Comparison of ENCODE assay signal across 14 cellular contexts in genomic region chr2:56040834-56041233, GRCh38.
DNase-seq lines count a peak whose midpoint lies in the region; ATAC-seq, FAIRE-seq and TF ChIP-seq lines count a peak whose summit lies in the region.
"Had no signal": no experiment of that assay in that cellular context is flagged by ENCODE, and none has a peak within 500 bp of the region (broad histone marks: within the 10 kb centered on the region; RNA-seq: fewer than 3 reads in every experiment).

No MANE protein-coding gene starts in this region.

- H3K9me3 ChIP-seq in body of pancreas = no peaks in the 10 kb centered on the region
- no peaks in the 10 kb centered on the region for H3K9me3 ChIP-seq in pancreas
- H3K9me3 ChIP-seq: Caco-2 had no signal

- DNase-seq in NCI-H2107 treated with DMSO at 0.1 percent for 48 hours (lab: John Stamatoyannopoulos, UW; ENCODE audit: unreplicated experiment) (peak; percentile 36), NCI-H2107 (lab: John Stamatoyannopoulos, UW) (no peak), body of pancreas (no peak), pancreas (no peak), posterior cingulate gyrus (no peak), SHP77 (lab: John Stamatoyannopoulos, UW) (no peak)
- DNase-seq: Caco-2; CD8-positive, alpha-beta memory T cell; H7 had no signal

- H3K4me3 ChIP-seq in body of pancreas (no peak overlapping the region), pancreas (no peak overlapping the region)
- H3K4me3 ChIP-seq: GM23338 had no signal

- no peak for FAIRE-seq in pancreas (lab: Jason Lieb, UNC)

- H3K4me1 ChIP-seq in body of pancreas = peaks cover 60% of the 10 kb centered on the region
- peaks cover 0 to 13% (median 11%) of the 10 kb centered on the region in 3 donors for H3K4me1 ChIP-seq in pancreas
- H3K4me1 ChIP-seq: Caco-2 had no signal

- H3K27ac ChIP-seq in body of pancreas = peak overlapping the region; percentile 68 to 89 (median 81)
- peak overlapping the region in 3 of 4 donors; percentile 40 to 83 (median 77) for H3K27ac ChIP-seq in pancreas
- H3K27ac ChIP-seq: 22Rv1, HL-60 had no signal

- intact Hi-C loops in body of pancreas (cut with DNase I) (no loop called here), pancreas (cut with DNase I) (no loop called here), posterior cingulate gyrus (cut with DNase I) (no loop called here)

- H3K36me3 ChIP-seq in body of pancreas (replicated peaks in 1 of 2; ENCODE audit: insufficient read depth in 1 of 2, low read depth in 2 of 2) = no peaks in the 10 kb centered on the region
- H3K36me3 ChIP-seq in pancreas = no peaks in the 10 kb centered on the region

- H3K27me3 ChIP-seq in body of pancreas (no peaks in the 10 kb centered on the region), pancreas (no peaks in the 10 kb centered on the region)

- ATAC-seq in GM18868 (IDR thresholded peaks at IDR 0.05; ENCODE audit: unreplicated experiment) (peak; percentile 73), body of pancreas (peak; percentile 20), pancreas (peak; percentile 17 to 30 (median 26)), GM21528 (IDR thresholded peaks at IDR 0.05; ENCODE audit: low FRiP score, unreplicated experiment) (no peak)
- ATAC-seq: GM23338 had no signal

- no peak for TF ChIP-seq POLR2A in body of pancreas (IDR thresholded peaks at IDR 0.05)

- TF ChIP-seq CTCF in body of pancreas (IDR thresholded peaks at IDR 0.05) = no peak
- no peak for TF ChIP-seq CTCF in pancreas (IDR thresholded peaks at IDR 0.05)
